In genomic region chr7:67210567-67210966, GRCh38 we compare ENCODE assay signal across 25 cellular contexts.
"Had no signal": no experiment of that assay in that cellular context is flagged by ENCODE, and none has a peak within 500 bp of the region (broad histone marks: within the 10 kb centered on the region; RNA-seq: fewer than 3 reads in every experiment).

No MANE protein-coding gene starts in this region.

- H3K27ac Mint-ChIP-seq: mesothelial cell of epicardium; natural killer cell; nephron progenitor cell; progenitor cell of endocrine pancreas; stimulated activated memory B cell treated with anti-CD40 and anti-IgM and Interleukin-4, amounts not matched to agents 10 μg/mL and 1 μg/mL and 100 μg/mL, for 72 hours had no signal

- H3K27ac ChIP-seq: hepatocyte, left ventricle myocardium inferior, ovary, right atrium auricular region, right lobe of liver, stomach, testis, thyroid gland, transverse colon, upper lobe of left lung had no signal

- H2AFZ ChIP-seq: hepatocyte had no signal

- H3K27me3 Mint-ChIP-seq: naive B cell; progenitor cell of endocrine pancreas; stimulated activated memory B cell treated with anti-CD40 and anti-IgM and Interleukin-4, amounts not matched to agents 10 μg/mL and 1 μg/mL and 100 μg/mL, for 72 hours had no signal

- ATAC-seq: natural killer cell; right lobe of liver; stimulated activated memory B cell treated with anti-CD40 and anti-IgM and Interleukin-4, amounts not matched to agents 10 μg/mL and 1 μg/mL and 100 μg/mL, for 72 hours; stimulated activated naive CD8-positive, alpha-beta T cell treated with anti-CD3 and anti-CD28 coated beads, Interleukin-15, Interleukin-2, amounts not matched to agents 100 U/mL and 50 U/mL, for 24 hours had no signal

- H3K79me2 ChIP-seq: hepatocyte had no signal

- H3K27me3 ChIP-seq: hepatocyte, ovary, right atrium auricular region, right lobe of liver, stomach, testis, thyroid gland, transverse colon, upper lobe of left lung had no signal

- H3K4me3 Mint-ChIP-seq: mesothelial cell of epicardium; naive B cell; natural killer cell; nephron progenitor cell; stimulated activated memory B cell treated with anti-CD40 and anti-IgM and Interleukin-4, amounts not matched to agents 10 μg/mL and 1 μg/mL and 100 μg/mL, for 72 hours had no signal

- H3K36me3 ChIP-seq: ovary, right atrium auricular region, right lobe of liver, thyroid gland, transverse colon, upper lobe of left lung had no signal

- H3K4me1 Mint-ChIP-seq: mesothelial cell of epicardium, nephron progenitor cell had no signal

- H3K9me3 ChIP-seq: left ventricle myocardium inferior, ovary, right atrium auricular region, right lobe of liver, stomach, testis, thyroid gland, transverse colon, upper lobe of left lung had no signal

- H3K4me1 ChIP-seq: right atrium auricular region, right lobe of liver, stomach, thyroid gland, transverse colon had no signal

- H3K9me3 Mint-ChIP-seq: natural killer cell, nephron progenitor cell had no signal

- DNase-seq: islet precursor cell; left ventricle myocardium inferior; mesendoderm; naive B cell; natural killer cell; nephron progenitor cell; ovary; right lobe of liver; stimulated activated CD4-positive, alpha-beta T cell treated with anti-CD3 and anti-CD28 coated beads, Interleukin-1b, Interleukin-23, amount 100 ng/mL, for 48 hours; stimulated activated CD4-positive, alpha-beta T cell treated with anti-CD3 and anti-CD28 coated beads, Interleukin-2, amount 100 ng/mL, for 48 hours; stimulated activated CD4-positive, alpha-beta T cell treated with anti-CD3 and anti-CD28 coated beads, Interleukin-4, amount 100 ng/mL, for 4 hours; stimulated activated CD8-positive, alpha-beta memory T cell treated with anti-CD3 and anti-CD28 coated beads, Interleukin-4, amount 100 ng/mL, for 48 hours; stimulated activated naive CD8-positive, alpha-beta T cell treated with anti-CD3 and anti-CD28 coated beads, Interleukin-15, Interleukin-2, amounts not matched to agents 100 U/mL and 50 U/mL, for 24 hours; stomach; testis; thyroid gland; transverse colon; upper lobe of left lung had no signal

- H3K36me3 Mint-ChIP-seq: natural killer cell had no signal

- H3K4me3 ChIP-seq: hepatocyte, left ventricle myocardium inferior, lung, ovary, right atrium auricular region, right lobe of liver, smooth muscle cell, stomach, testis, thyroid gland, transverse colon, upper lobe of left lung had no signal

- H3K4me2 ChIP-seq: hepatocyte, smooth muscle cell had no signal
